In genomic region chr10:33986515-33986914, GRCh38 we compare ENCODE assay signal across 27 cellular contexts.
"Had no signal": no experiment of that assay in that cellular context is flagged by ENCODE, and none has a peak within 500 bp of the region (broad histone marks: within the 10 kb centered on the region; RNA-seq: fewer than 3 reads in every experiment).

No MANE protein-coding gene starts in this region.

- H3K27me3 ChIP-seq: body of pancreas, esophagus muscularis mucosa, gastroesophageal sphincter had no signal

- H3K4me3 ChIP-seq: body of pancreas, esophagus muscularis mucosa, gastroesophageal sphincter had no signal

- H3K36me3 ChIP-seq: esophagus muscularis mucosa, gastroesophageal sphincter had no signal

- H3K27me3 Mint-ChIP-seq: activated CD4-positive, alpha-beta memory T cell treated with anti-CD3 and anti-CD28 coated beads, Interleukin-2, amount 10 ng/mL, durations not matched to agents 7 days and 5 days; activated CD4-positive, alpha-beta T cell treated with anti-CD3 and anti-CD28 coated beads, Interleukin-2, amount 10 ng/mL, durations not matched to agents 7 days and 5 days; activated naive CD8-positive, alpha-beta T cell; effector memory CD8-positive, alpha-beta T cell had no signal

- H3K27ac ChIP-seq: esophagus muscularis mucosa, gastroesophageal sphincter had no signal

- ATAC-seq: activated T-cell treated with anti-CD3 and anti-CD28 coated beads, Interleukin-2, amount 50 U/mL, for 72 hours; body of pancreas; effector memory CD8-positive, alpha-beta T cell; gastroesophageal sphincter had no signal

- H3K27ac Mint-ChIP-seq: activated CD4-positive, alpha-beta memory T cell treated with anti-CD3 and anti-CD28 coated beads, Interleukin-2, amount 10 ng/mL, durations not matched to agents 7 days and 5 days; activated CD4-positive, alpha-beta T cell treated with anti-CD3 and anti-CD28 coated beads, Interleukin-2, amount 10 ng/mL, durations not matched to agents 7 days and 5 days; activated naive CD8-positive, alpha-beta T cell; activated T-cell treated with anti-CD3 and anti-CD28 coated beads, Interleukin-2, amount 50 U/mL, for 24 hours; activated T-cell treated with anti-CD3 and anti-CD28 coated beads, Interleukin-2, amount 50 U/mL, for 72 hours; effector memory CD8-positive, alpha-beta T cell had no signal

- H3K36me3 Mint-ChIP-seq: activated naive CD8-positive, alpha-beta T cell had no signal

- H3K9me3 Mint-ChIP-seq: activated T-cell treated with anti-CD3 and anti-CD28 coated beads, Interleukin-2, amount 50 U/mL, for 24 hours had no signal

- H3K4me1 Mint-ChIP-seq: activated CD4-positive, alpha-beta memory T cell treated with anti-CD3 and anti-CD28 coated beads, Interleukin-2, amount 10 ng/mL, durations not matched to agents 7 days and 5 days; activated CD4-positive, alpha-beta T cell treated with anti-CD3 and anti-CD28 coated beads, Interleukin-2, amount 10 ng/mL, durations not matched to agents 7 days and 5 days had no signal

- H3K4me3 Mint-ChIP-seq: activated CD4-positive, alpha-beta memory T cell treated with anti-CD3 and anti-CD28 coated beads, Interleukin-2, amount 10 ng/mL, durations not matched to agents 7 days and 5 days; activated CD4-positive, alpha-beta T cell treated with anti-CD3 and anti-CD28 coated beads, Interleukin-2, amount 10 ng/mL, durations not matched to agents 7 days and 5 days; activated naive CD8-positive, alpha-beta T cell; activated T-cell treated with anti-CD3 and anti-CD28 coated beads, Interleukin-2, amount 50 U/mL, for 24 hours; activated T-cell treated with anti-CD3 and anti-CD28 coated beads, Interleukin-2, amount 50 U/mL, for 72 hours; effector memory CD8-positive, alpha-beta T cell had no signal

- H3K4me1 ChIP-seq: body of pancreas, esophagus muscularis mucosa, gastroesophageal sphincter had no signal

- H3K9me3 ChIP-seq: body of pancreas, esophagus muscularis mucosa, gastroesophageal sphincter had no signal

- DNase-seq: activated CD4-positive, alpha-beta memory T cell treated with anti-CD3 and anti-CD28 coated beads, Interleukin-2, amount 10 ng/mL, durations not matched to agents 7 days and 5 days; activated CD4-positive, alpha-beta T cell treated with anti-CD3 and anti-CD28 coated beads for 1 hour; activated CD4-positive, alpha-beta T cell treated with anti-CD3 and anti-CD28 coated beads for 4 hours; activated CD4-positive, alpha-beta T cell treated with anti-CD3 and anti-CD28 coated beads, Interleukin-2, amount 10 ng/mL, durations not matched to agents 7 days and 5 days; activated CD4-positive, alpha-beta T cell treated with anti-CD3 and anti-CD28 coated beads, Interleukin-2, amount 50 U/mL, for 4 hours; activated CD4-positive, CD25-positive, alpha-beta regulatory T cell; activated CD8-positive, alpha-beta memory T cell treated with anti-CD3 and anti-CD28 coated beads, Interleukin-2, amount 50 U/mL, for 48 hours; activated gamma-delta T cell; activated naive CD4-positive, alpha-beta T cell treated with anti-CD3 and anti-CD28 coated beads, Interleukin-2, amount 50 U/mL, for 16 hours; activated naive CD4-positive, alpha-beta T cell treated with Interleukin-2 at 50 U/mL for 16 hours; activated T-cell treated with anti-CD3 and anti-CD28 coated beads for 4 hours; activated T-cell treated with anti-CD3 and anti-CD28 coated beads, Interleukin-2, amount 50 U/mL, for 24 hours; activated T-cell treated with anti-CD3 and anti-CD28 coated beads, Interleukin-2, amount 50 U/mL, for 72 hours; amniotic stem cell; aorta; body of pancreas; caudate nucleus; cortex of kidney; dermis blood vessel endothelial cell; effector CD4-positive, alpha-beta T cell; effector memory CD8-positive, alpha-beta T cell; erythroblast; foreskin melanocyte; T-helper 2 cell had no signal
